Comparison of ENCODE assay signal across 23 cellular contexts in genomic region chr12:51969643-51970042, GRCh38. TPM values are rescaled to one million over a fixed set of nuclear protein-coding genes. Genes with fewer than 3 reads are reported as not detected.
DNase-seq lines count a peak whose midpoint lies in the region; ATAC-seq, FAIRE-seq and TF ChIP-seq lines count a peak whose summit lies in the region.
"Had no signal": no experiment of that assay in that cellular context is flagged by ENCODE, and none has a peak within 500 bp of the region (broad histone marks: within the 10 kb centered on the region; RNA-seq: fewer than 3 reads in every experiment).

No MANE protein-coding gene starts in this region.

- peak overlapping the region; percentile 82 for H3K4ac ChIP-seq in IMR-90 (ENCODE audit: low read depth, low read length)

- TF ChIP-seq RAD21 in IMR-90 (IDR thresholded peaks at IDR 0.05; ENCODE audit: low read length) = no peak

- H3K27ac Mint-ChIP-seq in activated naive CD8-positive, alpha-beta T cell = peak overlapping the region; percentile 54
- no peak overlapping the region for H3K27ac Mint-ChIP-seq in activated naive CD8-positive, alpha-beta T cell treated with anti-CD3 and anti-CD28 coated beads for 36 hours
- H3K27ac Mint-ChIP-seq: B cell had no signal

- no peak overlapping the region for H4K5ac ChIP-seq in IMR-90 (ENCODE audit: low read depth, low read length)

- CTCF ChIA-PET in IMR-90 (lab: Yijun Ruan, JAX) (interaction anchor here (2.6 kb wide), 1 partner anchor 8 kb away, joined by 16 read pairs; no protein-coding TSS in a partner anchor), endothelial cell of umbilical vein (lab: Charles Lee) (interaction anchor here (1.0 to 3.7 kb wide), 7 partner anchors 8 to 35 kb away, joined by 3 to 36 read pairs (median 9); partner anchors contain the start of gene ACVR1B)

- H2BK5ac ChIP-seq in IMR-90 (ENCODE audit: low read depth, low read length, poor library complexity, severe bottlenecking) = peak overlapping the region; percentile 84

- no peak for DNase-seq in activated naive CD8-positive, alpha-beta T cell treated with anti-CD3 and anti-CD28 coated beads for 36 hours
- DNase-seq in IMR-90 (no peak), endothelial cell of umbilical vein (ENCODE audit: low read depth, low spot score) (no peak), vagina (ENCODE audit: extremely low spot score in 2 of 2) (no peak)
- DNase-seq: CD4-positive, CD25-positive, alpha-beta regulatory T cell; DMS153; Kasumi-1; MG63; NCI-H1417; NCI-H1694 treated with DMSO at 0.1 percent for 48 hours; NCI-H2081 treated with DMSO at 0.1 percent for 48 hours; PC-9; SHP77 treated with DMSO at 0.1 percent for 48 hours had no signal

- H4K8ac ChIP-seq in IMR-90 (ENCODE audit: low read depth in 2 of 2, low read length in 2 of 2) = peak overlapping the region in 1 of 2 experiments; percentile 78; a peak in 2 of 4 replicates

- no peak overlapping the region for H2AK9ac ChIP-seq in IMR-90 (replicated peaks; ENCODE audit: low read depth, low read length, poor library complexity)

- peak overlapping the region; percentile 96 for H2AK5ac ChIP-seq in IMR-90 (ENCODE audit: low read depth, low read length)

- BruUV-seq in IMR-90 (replicated peaks; lab: Mats Ljungman, UMichigan) (no TSS peak), endothelial cell of umbilical vein (replicated peaks; lab: Mats Ljungman, UMichigan) (no TSS peak)

- peak overlapping the region; percentile 65; the same call in 1 of the 2 replicates for H3K23ac ChIP-seq in IMR-90 (ENCODE audit: low read depth, low read length)

- no peaks in the 10 kb centered on the region for H3K27me3 Mint-ChIP-seq in activated naive CD8-positive, alpha-beta T cell
- no peaks in the 10 kb centered on the region for H3K27me3 Mint-ChIP-seq in activated naive CD8-positive, alpha-beta T cell treated with anti-CD3 and anti-CD28 coated beads for 36 hours

- H2AFZ ChIP-seq in IMR-90 (replicated peaks; ENCODE audit: low read length, poor library complexity) (no peak overlapping the region), endothelial cell of umbilical vein (ENCODE audit: low read depth, low read length) (no peak overlapping the region)
- H2AFZ ChIP-seq: PC-9 had no signal

- ATAC-seq in IMR-90 (ENCODE audit: low read depth) = no peak
- no peak for ATAC-seq in HG02970 (IDR thresholded peaks at IDR 0.05; ENCODE audit: low FRiP score, unreplicated experiment)
- ATAC-seq in HG03469 (IDR thresholded peaks at IDR 0.05; ENCODE audit: unreplicated experiment) = no peak

- no peak overlapping the region for H3K9ac ChIP-seq in IMR-90 (ENCODE audit: low read depth, low read length)
- H3K9ac ChIP-seq in endothelial cell of umbilical vein (replicated peaks; ENCODE audit: extremely low read depth, insufficient read depth, low read length) = no peak overlapping the region

- in situ Hi-C loops in IMR-90 (cut with MboI; ENCODE audit: low sequenced_read_pairs) = no loop called here

- no peaks in the 10 kb centered on the region for H3K9me3 ChIP-seq in IMR-90 (ENCODE audit: control insufficient read depth, insufficient read depth, low read length)
- H3K9me3 ChIP-seq in endothelial cell of umbilical vein (replicated peaks; ENCODE audit: control insufficient read depth, insufficient read depth, low read length) = no peaks in the 10 kb centered on the region
- no peaks in the 10 kb centered on the region for H3K9me3 ChIP-seq in neutrophil
- H3K9me3 ChIP-seq in vagina = no peaks in the 10 kb centered on the region
- H3K9me3 ChIP-seq: MG63 had no signal

- H3K27ac ChIP-seq in IMR-90 (ENCODE audit: insufficient read depth, low read length) = no peak overlapping the region
- peak overlapping the region; percentile 98 for H3K27ac ChIP-seq in endothelial cell of umbilical vein (ENCODE audit: insufficient read depth, low read depth, low read length)
- peak overlapping the region; percentile 90 for H3K27ac ChIP-seq in neutrophil
- H3K27ac ChIP-seq in vagina = no peak overlapping the region
- H3K27ac ChIP-seq: PC-9, SK-N-MC had no signal

- no peak for TF ChIP-seq POLR2A in IMR-90 (IDR thresholded peaks at IDR 0.05; ENCODE audit: low read depth, low read length)
- no peak for TF ChIP-seq POLR2A in endothelial cell of umbilical vein (IDR thresholded peaks at IDR 0.05; ENCODE audit: low read depth, low read length)
- no peak for TF ChIP-seq POLR2A in vagina (IDR thresholded peaks at IDR 0.05)

- peaks cover 55% of the 10 kb centered on the region for H3K4me1 Mint-ChIP-seq in activated naive CD8-positive, alpha-beta T cell (ENCODE audit: low read depth)
- H3K4me1 Mint-ChIP-seq in activated naive CD8-positive, alpha-beta T cell treated with anti-CD3 and anti-CD28 coated beads for 36 hours = peaks cover 52% of the 10 kb centered on the region

- peaks cover 40 to 80% of the 10 kb centered on the region in 2 experiments for H3K79me1 ChIP-seq in IMR-90 (ENCODE audit: low read depth in 1 of 2, low read length in 2 of 2)

- H4K20me1 ChIP-seq in IMR-90 (ENCODE audit: insufficient read depth, low read length) (peaks cover 15% of the 10 kb centered on the region), endothelial cell of umbilical vein (replicated peaks; ENCODE audit: control insufficient read depth, extremely low read depth, insufficient read depth, low read length) (peaks cover 4% of the 10 kb centered on the region)

- peak overlapping the region; percentile 82 for H2BK120ac ChIP-seq in IMR-90 (ENCODE audit: low read depth, low read length)

- H3K4me2 ChIP-seq in IMR-90 (ENCODE audit: low read depth, low read length) = no peak overlapping the region
- peak overlapping the region; percentile 62 for H3K4me2 ChIP-seq in endothelial cell of umbilical vein (ENCODE audit: insufficient read depth, low read length)
- H3K4me2 ChIP-seq: PC-9 had no signal

- no peaks in the 10 kb centered on the region for H3K9me3 Mint-ChIP-seq in activated naive CD8-positive, alpha-beta T cell (ENCODE audit: low read depth)
- no peaks in the 10 kb centered on the region for H3K9me3 Mint-ChIP-seq in activated naive CD8-positive, alpha-beta T cell treated with anti-CD3 and anti-CD28 coated beads for 36 hours
- H3K9me3 Mint-ChIP-seq: CD4-positive, CD25-positive, alpha-beta regulatory T cell had no signal

- H3K27me3 ChIP-seq in IMR-90 (ENCODE audit: control insufficient read depth, insufficient read depth, low read length) (no peaks in the 10 kb centered on the region), endothelial cell of umbilical vein (ENCODE audit: control insufficient read depth in 2 of 2, insufficient read depth in 2 of 2, low read length in 2 of 2) (no peaks in the 10 kb centered on the region), neutrophil (no peaks in the 10 kb centered on the region), vagina (no peaks in the 10 kb centered on the region)
- H3K27me3 ChIP-seq: MG63 had no signal

- peaks cover 31% of the 10 kb centered on the region for H3K9me1 ChIP-seq in IMR-90 (ENCODE audit: insufficient read depth, low read length)
- no peaks in the 10 kb centered on the region for H3K9me1 ChIP-seq in endothelial cell of umbilical vein (replicated peaks; ENCODE audit: control insufficient read depth, extremely low read depth, insufficient read depth, low read length)

- H2BK15ac ChIP-seq in IMR-90 (ENCODE audit: low read depth, low read length) = peak overlapping the region; percentile 91; the same call in 1 of the 3 replicates

- no peak overlapping the region for H3K18ac ChIP-seq in IMR-90 (ENCODE audit: low read depth, low read length)

- no peak for FAIRE-seq in endothelial cell of umbilical vein (lab: Jason Lieb, UNC)
- FAIRE-seq: A204.1, GM12891, H54 had no signal

- H4K91ac ChIP-seq in IMR-90 (ENCODE audit: insufficient read depth, low read depth, low read length) = peak overlapping the region; percentile 76

- POLR2A ChIA-PET in IMR-90 (lab: Charles Lee; ENCODE audit: unreplicated experiment) = no interaction called here
- POLR2A ChIA-PET in endothelial cell of umbilical vein (lab: Charles Lee) = no interaction called here

- peaks cover 70% of the 10 kb centered on the region for H3K79me2 ChIP-seq in endothelial cell of umbilical vein (ENCODE audit: control insufficient read depth, insufficient read depth, low read length)

- H3K4me3 ChIP-seq in IMR-90 (ENCODE audit: insufficient read depth, low read depth, low read length) (no peak overlapping the region), endothelial cell of umbilical vein (replicated peaks in 1 of 3; ENCODE audit: insufficient read depth in 1 of 3, low read depth in 1 of 3, low read length in 3 of 3) (no peak overlapping the region), neutrophil (ENCODE audit: low read depth in 1 of 2, low read length in 1 of 2) (no peak overlapping the region), vagina (no peak overlapping the region)
- H3K4me3 ChIP-seq: MG63, PC-9, SK-N-MC had no signal

- H3K4me1 ChIP-seq in IMR-90 (ENCODE audit: control insufficient read depth, insufficient read depth, low read length) = peaks cover 29% of the 10 kb centered on the region
- H3K4me1 ChIP-seq in endothelial cell of umbilical vein (ENCODE audit: control insufficient read depth, extremely low read depth, insufficient read depth, low read length) = peaks cover 56% of the 10 kb centered on the region
- H3K4me1 ChIP-seq in neutrophil (ENCODE audit: control insufficient read depth in 1 of 2, insufficient read depth in 1 of 2, low read depth in 1 of 2, low read length in 1 of 2) = peaks cover 51 to 59% of the 10 kb centered on the region in 2 experiments
- peaks cover 53% of the 10 kb centered on the region for H3K4me1 ChIP-seq in vagina

- H3K14ac ChIP-seq in IMR-90 (replicated peaks; ENCODE audit: low read depth, low read length) = peak overlapping the region; percentile 57

- no CpG with 5 or more reads among the region's 2 CpGs for WGBS in IMR-90 (ENCODE audit: extremely low coverage in 2 of 2, insufficient read length in 1 of 2), 2 experiments

- dilution Hi-C loops in IMR-90 (cut with HindIII; ENCODE audit: low sequenced_read_pairs, unreplicated experiment) = loop anchor here (25.0 kb wide), 1 partner anchor 107 kb away; no protein-coding TSS in a partner anchor
- dilution Hi-C loops in endothelial cell of umbilical vein (cut with MboI; ENCODE audit: extremely low pct_ligation_motif_present, low sequenced_read_pairs) = no loop called here

- intact Hi-C loops in IMR-90 (cut with micrococcal nuclease) = no loop called here
- intact Hi-C loops in endothelial cell of umbilical vein (cut with micrococcal nuclease) = loop anchor here (1.0 kb wide), 1 partner anchor 7 kb away; no protein-coding TSS in a partner anchor
- intact Hi-C loops in vagina (cut with DNase I) = no loop called here

- H3K56ac ChIP-seq in IMR-90 (ENCODE audit: extremely low read depth, insufficient read depth, low read length) = no peak overlapping the region

- H3K36me3 ChIP-seq in IMR-90 (ENCODE audit: control insufficient read depth, insufficient read depth, low read length) (no peaks in the 10 kb centered on the region), endothelial cell of umbilical vein (ENCODE audit: control insufficient read depth in 2 of 2, extremely low read depth in 1 of 2, insufficient read depth in 2 of 2, low read length in 2 of 2) (peaks cover 0 to 2% of the 10 kb centered on the region in 2 experiments), neutrophil (no peaks in the 10 kb centered on the region), vagina (no peaks in the 10 kb centered on the region)
- H3K36me3 ChIP-seq: MG63 had no signal

- no peaks in the 10 kb centered on the region for H3K36me3 Mint-ChIP-seq in activated naive CD8-positive, alpha-beta T cell
- no peaks in the 10 kb centered on the region for H3K36me3 Mint-ChIP-seq in activated naive CD8-positive, alpha-beta T cell treated with anti-CD3 and anti-CD28 coated beads for 36 hours
- H3K36me3 Mint-ChIP-seq: CD4-positive, CD25-positive, alpha-beta regulatory T cell had no signal

- peak overlapping the region; percentile 25 for H3K4me3 Mint-ChIP-seq in activated naive CD8-positive, alpha-beta T cell
- H3K4me3 Mint-ChIP-seq in activated naive CD8-positive, alpha-beta T cell treated with anti-CD3 and anti-CD28 coated beads for 36 hours = no peak overlapping the region
- H3K4me3 Mint-ChIP-seq: B cell had no signal

- H2BK20ac ChIP-seq in IMR-90 (ENCODE audit: low read depth, low read length) = peak overlapping the region; percentile 73

- TF ChIP-seq CTCF in IMR-90 (conservative IDR thresholded peaks at IDR 0.05; ENCODE audit: low read depth, low read length) (no peak), endothelial cell of umbilical vein (IDR thresholded peaks at IDR 0.05; ENCODE audit: extremely low read depth in 1 of 2, insufficient read depth in 1 of 2, low read depth in 1 of 2, low read length in 2 of 2) (no peak), neutrophil (IDR thresholded peaks at IDR 0.05) (no peak), vagina (IDR thresholded peaks at IDR 0.05) (no peak)

RNA-seq across cellular contexts. Expression of gene ACVR1B, which starts 18.1 kb away (rescaled TPM):
- total RNA-seq in activated naive CD8-positive, alpha-beta T cell treated with anti-CD3 and anti-CD28 coated beads for 36 hours = 10 to 100 TPM in 1 of 2 experiments, 1 to 10 TPM in 1; 9.9 to 10.2 TPM
- total RNA-seq in IMR-90 (2012; rRNA removed) (5.7 and 5.8 TPM in 2 replicates), endothelial cell of umbilical vein (25.4 and 33.7 TPM in 2 replicates), vagina (23.6 TPM)
- polyA plus RNA-seq in IMR-90 (2012; rRNA removed) (12.1 and 13.6 TPM in 2 replicates), endothelial cell of umbilical vein (25.5 and 29.0 TPM in 2 replicates)
- polyA plus RNA-seq in IMR-90 (2012; cell fraction: cytosol; rRNA removed) = 9.7 and 10.3 TPM in 2 replicates
- polyA plus RNA-seq in IMR-90 (2012; cell fraction: nucleus; rRNA removed; ENCODE audit: low replicate concordance) = 10.9 and 17.0 TPM in 2 replicates
- polyA plus RNA-seq in endothelial cell of umbilical vein (2011; cell fraction: cytosol; rRNA removed) = 23.9 and 24.1 TPM in 2 replicates
- 43.8 and 45.3 TPM in 2 replicates for polyA plus RNA-seq in endothelial cell of umbilical vein (2011; cell fraction: nucleus; rRNA removed)
- 21.7 and 26.2 TPM in 2 replicates for polyA plus RNA-seq in endothelial cell of umbilical vein (2012)
- 54.5 and 58.3 TPM in 2 replicates for polyA minus RNA-seq in endothelial cell of umbilical vein
- polyA minus RNA-seq in endothelial cell of umbilical vein (2011; cell fraction: cytosol; rRNA and poly(A)+ RNA removed) = 7.4 TPM
- polyA minus RNA-seq in endothelial cell of umbilical vein (2011; cell fraction: nucleus; rRNA and poly(A)+ RNA removed) = 24.5 and 28.9 TPM in 2 replicates

RNA-seq across cellular contexts. Expression of gene TAMALIN, which starts 37.1 kb away (rescaled TPM):
- total RNA-seq in activated naive CD8-positive, alpha-beta T cell treated with anti-CD3 and anti-CD28 coated beads for 36 hours = 10 to 100 TPM in 1 of 2 experiments, 1 to 10 TPM in 1; 9.1 to 11.3 TPM
- total RNA-seq in IMR-90 (2012; rRNA removed) (2.5 and 2.7 TPM in 2 replicates), endothelial cell of umbilical vein (87.5 and 88.4 TPM in 2 replicates), vagina (47.1 TPM)
- polyA plus RNA-seq in IMR-90 (2012; rRNA removed) (5.3 and 5.9 TPM in 2 replicates), endothelial cell of umbilical vein (50.0 and 53.3 TPM in 2 replicates)
- 6.4 and 9.7 TPM in 2 replicates for polyA plus RNA-seq in IMR-90 (2012; cell fraction: cytosol; rRNA removed)
- polyA plus RNA-seq in IMR-90 (2012; cell fraction: nucleus; rRNA removed; ENCODE audit: low replicate concordance) = 20.2 and 22.8 TPM in 2 replicates
- 42.2 and 64.7 TPM in 2 replicates for polyA plus RNA-seq in endothelial cell of umbilical vein (2011; cell fraction: cytosol; rRNA removed)
- polyA plus RNA-seq in endothelial cell of umbilical vein (2011; cell fraction: nucleus; rRNA removed) = 85.1 and 86.5 TPM in 2 replicates
- 68.4 and 77.9 TPM in 2 replicates for polyA plus RNA-seq in endothelial cell of umbilical vein (2012)
- polyA minus RNA-seq in endothelial cell of umbilical vein = 42.6 and 64.3 TPM in 2 replicates
- polyA minus RNA-seq in endothelial cell of umbilical vein (2011; cell fraction: cytosol; rRNA and poly(A)+ RNA removed) = 0.51 TPM
- 27.5 and 38.0 TPM in 2 replicates for polyA minus RNA-seq in endothelial cell of umbilical vein (2011; cell fraction: nucleus; rRNA and poly(A)+ RNA removed)
- total RNA-seq: NCI-H460, PC-9 had no signal

Comparison
In these comparisons a context has a peak if more than half of its experiments do, and no peak if none do; other contexts are left out.
1. H3K27ac ChIP-seq: peak in endothelial cell of umbilical vein (single experiment) and neutrophil (single experiment); none in IMR-90 (single experiment) and vagina (single experiment).